8 cellular contexts compared by ENCODE assay signal in genomic region chr3:171461087-171461917, GRCh38. TPM values are rescaled to one million over a fixed set of nuclear protein-coding genes. Genes with fewer than 3 reads are reported as not detected.
DNase-seq lines count a peak whose midpoint lies in the region; ATAC-seq, FAIRE-seq and TF ChIP-seq lines count a peak whose summit lies in the region.

No MANE protein-coding gene starts in this region.

- peak overlapping the region; percentile 5; the same call in 1 of the 2 replicates for H2BK5ac ChIP-seq in H1 (ENCODE audit: low read depth, low read length)

- H3K4me1 ChIP-seq in GM23248 (ENCODE audit: insufficient read depth) = no peaks in the 10 kb centered on the region
- H3K4me1 ChIP-seq in KMS-11 (ENCODE audit: low read depth, poor library complexity, severe bottlenecking) = peaks cover 9% of the 10 kb centered on the region
- H3K4me1 ChIP-seq in H1 (replicated peaks in 1 of 4; ENCODE audit: control insufficient read depth in 3 of 4, insufficient read depth in 4 of 4, low read length in 3 of 4) = peaks cover 8 to 19% (median 14%) of the 10 kb centered on the region in 4 experiments; a peak in 6 of 7 replicates
- H3K4me1 ChIP-seq in upper lobe of right lung = peaks cover 14% of the 10 kb centered on the region

- TF ChIP-seq CTCF in GM13977 (IDR thresholded peaks at IDR 0.05; ENCODE audit: extremely low read depth, insufficient read depth, missing control alignments) (no peak), KMS-11 (conservative IDR thresholded peaks at IDR 0.05; ENCODE audit: low read depth, low read length) (no peak), WERI-Rb-1 (IDR thresholded peaks at IDR 0.05; ENCODE audit: low read depth, low read length) (no peak), H1 (IDR thresholded peaks at IDR 0.05; ENCODE audit: control extremely low read depth in 1 of 3, insufficient read depth in 1 of 3, low read depth in 1 of 3, low read length in 3 of 3) (no peak), upper lobe of right lung (IDR thresholded peaks at IDR 0.05) (no peak)

- DNase-seq in GM13977 (ENCODE audit: low spot score) (peak; percentile 43), GM23248 (peak; percentile 49), WERI-Rb-1 (no peak), H1 (ENCODE audit: low read depth in 1 of 2, low spot score in 2 of 2) (peak in 1 of 2 experiments; percentile 75), mucosa of gallbladder (ENCODE audit: low spot score) (peak; percentile 53), upper lobe of right lung (no peak)
- no peak for DNase-seq in activated CD8-positive, alpha-beta memory T cell treated with anti-CD3 and anti-CD28 coated beads, Interleukin-2, amount 50 U/mL, for 48 hours

- H2BK120ac ChIP-seq in H1 (replicated peaks; ENCODE audit: low read depth, low read length) = peak overlapping the region; percentile 5

- intact Hi-C loops in upper lobe of right lung (cut with DNase I) = no loop called here

- POLR2A ChIA-PET in H1 (lab: Charles Lee; ENCODE audit: partially characterized antibody) = interaction anchor here (1.0 to 2.5 kb wide), 9 partner anchors 20 to 304 kb away, joined by 3 to 9 read pairs (median 4); no protein-coding TSS in a partner anchor

- H3K27ac ChIP-seq in GM23248 (no peak overlapping the region), KMS-11 (no peak overlapping the region), WERI-Rb-1 (peak overlapping the region; percentile 56), H1 (ENCODE audit: low read depth, low read length) (peak overlapping the region; percentile 13; the same call in 1 of the 2 replicates), upper lobe of right lung (peak overlapping the region; percentile 38)

- 0 out of 2 replicates have a peak overlapping the region, but pooled peaks have one; percentile 7 for H4K8ac ChIP-seq in H1 (ENCODE audit: extremely low read depth, insufficient read depth, low read length)

- H3K9me2 ChIP-seq in GM23248 (ENCODE audit: insufficient read depth) = no peaks in the 10 kb centered on the region

- H3K9ac ChIP-seq in GM23248 (peak overlapping the region; percentile 33), KMS-11 (peak overlapping the region; percentile 40; the same call in 1 of the 2 replicates), H1 (replicated peaks in 1 of 4; ENCODE audit: extremely low read depth in 1 of 4, low read depth in 3 of 4, low read length in 3 of 4) (peak overlapping the region; percentile 70 to 83 (median 72))

- no peaks in the 10 kb centered on the region for H3K79me1 ChIP-seq in H1 (ENCODE audit: low read depth, low read length)

- no peak overlapping the region for H2BK20ac ChIP-seq in H1 (ENCODE audit: low read length)

- no peaks in the 10 kb centered on the region for H3K79me2 ChIP-seq in GM23248 (ENCODE audit: insufficient read depth)
- no peaks in the 10 kb centered on the region for H3K79me2 ChIP-seq in KMS-11 (ENCODE audit: insufficient read depth, low read depth)
- H3K79me2 ChIP-seq in H1 (ENCODE audit: control insufficient read depth in 1 of 2, insufficient read depth in 2 of 2, low read length in 2 of 2) = peaks cover 0 to 26% of the 10 kb centered on the region in 2 experiments; a peak in 3 of 4 replicates

- H2AK5ac ChIP-seq in H1 (ENCODE audit: low read depth, low read length) = no peak overlapping the region

- H2AFZ ChIP-seq in GM23248 = peak overlapping the region; percentile 91
- H2AFZ ChIP-seq in KMS-11 (ENCODE audit: low read depth) = peak overlapping the region; percentile 100
- H2AFZ ChIP-seq in H1 (ENCODE audit: low read length) = peak overlapping the region; percentile 61; the same call in 1 of the 2 replicates

- peak overlapping the region; percentile 84 for H3K4me3 ChIP-seq in GM23248
- peak overlapping the region; percentile 86 for H3K4me3 ChIP-seq in KMS-11 (IDR thresholded peaks at IDR 0.05; ENCODE audit: insufficient read depth, low read depth, low read length)
- H3K4me3 ChIP-seq in WERI-Rb-1 (ENCODE audit: low read depth, low read length) = peak overlapping the region; percentile 93
- peak overlapping the region; percentile 64 to 85 (median 80) for H3K4me3 ChIP-seq in H1 (ENCODE audit: extremely low read depth in 1 of 4, insufficient read depth in 2 of 4, low read depth in 3 of 4, low read length in 4 of 4)
- peak overlapping the region; percentile 78 for H3K4me3 ChIP-seq in upper lobe of right lung

- no peak for TF ChIP-seq EP300 in H1 (IDR thresholded peaks at IDR 0.05; ENCODE audit: borderline replicate concordance in 1 of 2, low read depth in 2 of 2, low read length in 2 of 2)

- H3K18ac ChIP-seq in H1 (ENCODE audit: extremely low read depth, low read length) = 0 out of 2 replicates have a peak overlapping the region, but pooled peaks have one; percentile 42

- no peak overlapping the region; the same call in 1 of the 2 replicates for H2BK15ac ChIP-seq in H1 (ENCODE audit: low read length)

- H4K20me1 ChIP-seq in GM23248 (ENCODE audit: insufficient read depth) (no peaks in the 10 kb centered on the region), KMS-11 (ENCODE audit: insufficient read depth) (no peaks in the 10 kb centered on the region), H1 (replicated peaks in 1 of 2; ENCODE audit: control insufficient read depth in 1 of 2, insufficient read depth in 2 of 2, low read length in 2 of 2) (no peaks in the 10 kb centered on the region)

- H2BK12ac ChIP-seq in H1 (ENCODE audit: low read depth, low read length) = peak overlapping the region; percentile 64; the same call in 1 of the 2 replicates

- peak; percentile 49 for ATAC-seq in upper lobe of right lung

- no peak overlapping the region for H3K4ac ChIP-seq in H1 (replicated peaks; ENCODE audit: insufficient read length, low read depth, low read length)

- peak in 1 of 2 experiments; percentile 55; a peak in 2 of 3 replicates for TF ChIP-seq POLR2A in H1 (IDR thresholded peaks at IDR 0.05; ENCODE audit: control extremely low read depth in 1 of 2, low read depth in 2 of 2, low read length in 2 of 2)

- FAIRE-seq in H1 (lab: Jason Lieb, UNC) = no peak

- H3K14ac ChIP-seq in H1 (ENCODE audit: insufficient read length) = no peak overlapping the region

- WGBS in GM23248 (ENCODE audit: low coverage in 1 of 2, low lambda C conversion rate in 2 of 2, missing lambda C conversion rate in 2 of 2), 2 experiments = 8% methylated on average over 22 of the region's 22 CpGs
- 4% methylated on average over 22 of the region's 22 CpGs; no CpG with 5 or more reads in 1 of the 2 experiments for WGBS in H1 (ENCODE audit: extremely low coverage in 1 of 2, insufficient coverage in 1 of 2, insufficient read length in 1 of 2, insufficient replicate concordance in 2 of 2, low coverage in 1 of 2, low lambda C conversion rate in 2 of 2, missing lambda C conversion rate in 1 of 2), 2 experiments

- H3K27me3 ChIP-seq in GM23248 (replicated peaks; ENCODE audit: insufficient read depth) = peaks cover 6% of the 10 kb centered on the region; the same call in 1 of the 2 replicates
- H3K27me3 ChIP-seq in KMS-11 (ENCODE audit: insufficient read depth, low read depth) = no peaks in the 10 kb centered on the region
- no peaks in the 10 kb centered on the region for H3K27me3 ChIP-seq in WERI-Rb-1 (ENCODE audit: insufficient read depth, low read depth, severe bottlenecking)
- peaks cover 0 to 12% (median 6%) of the 10 kb centered on the region in 4 experiments; a peak in 4 of 7 replicates for H3K27me3 ChIP-seq in H1 (replicated peaks in 1 of 4; ENCODE audit: control insufficient read depth in 3 of 4, extremely low read depth in 1 of 4, insufficient read depth in 3 of 4, low read length in 3 of 4)
- H3K27me3 ChIP-seq in upper lobe of right lung = no peaks in the 10 kb centered on the region

- H3K23me2 ChIP-seq in H1 (ENCODE audit: low read depth, low read length) = peaks cover 22% of the 10 kb centered on the region

- in situ Hi-C loops in GM13977 (cut with MboI; ENCODE audit: low pct_unique_long_range_greater_than_20kb, low sequenced_read_pairs, unreplicated experiment) (no loop called here), GM23248 (cut with MboI) (no loop called here)

- H3K36me3 ChIP-seq in GM23248 (ENCODE audit: low read depth) (no peaks in the 10 kb centered on the region), KMS-11 (ENCODE audit: insufficient read depth) (no peaks in the 10 kb centered on the region), WERI-Rb-1 (no peaks in the 10 kb centered on the region; the same call in 1 of the 2 replicates), H1 (ENCODE audit: control insufficient read depth in 2 of 4, insufficient read depth in 4 of 4, low read length in 3 of 4) (no peaks in the 10 kb centered on the region), upper lobe of right lung (no peaks in the 10 kb centered on the region)

- no peak for TF ChIP-seq RAD21 in H1 (IDR thresholded peaks at IDR 0.05 in 1 of 2, conservative IDR thresholded peaks at IDR 0.05 in 1 of 2; ENCODE audit: low read depth in 2 of 2, low read length in 2 of 2)

- no peaks in the 10 kb centered on the region for H3F3A ChIP-seq in GM23248 (ENCODE audit: insufficient read depth)

- H3K9me3 ChIP-seq in GM23248 (ENCODE audit: low read depth) (no peaks in the 10 kb centered on the region), WERI-Rb-1 (ENCODE audit: severe bottlenecking) (no peaks in the 10 kb centered on the region), H1 (ENCODE audit: insufficient read depth in 2 of 2, low read depth in 1 of 2, low read length in 1 of 2) (no peaks in the 10 kb centered on the region), upper lobe of right lung (no peaks in the 10 kb centered on the region)

- H3K4me2 ChIP-seq in GM23248 (ENCODE audit: unreplicated experiment) (peak overlapping the region; percentile 88), KMS-11 (peak overlapping the region; percentile 86), H1 (ENCODE audit: insufficient read depth in 1 of 2, low read depth in 2 of 2, low read length in 2 of 2) (peak overlapping the region; percentile 86 to 91)

- H3K23ac ChIP-seq in H1 (ENCODE audit: insufficient read length) = no peak overlapping the region

- H3K56ac ChIP-seq in H1 (replicated peaks; ENCODE audit: insufficient read length, low read depth, low read length) = no peak overlapping the region

- CTCF ChIA-PET in H1 (lab: Charles Lee; ENCODE audit: partially characterized antibody) = interaction anchor here (0.6 to 2.7 kb wide), 11 partner anchors 8 to 412 kb away, joined by 3 to 8 read pairs (median 3); no protein-coding TSS in a partner anchor

- no peak overlapping the region for H4K91ac ChIP-seq in H1 (replicated peaks; ENCODE audit: insufficient read length, low read length)

- H4K5ac ChIP-seq in H1 (ENCODE audit: insufficient read length, low read depth, low read length) = no peak overlapping the region

RNA-seq across cellular contexts. Expression of gene TNIK, which starts 1.1 kb away (rescaled TPM):
- 1.0 and 2.3 TPM in 2 replicates for total RNA-seq in GM23248 (2014; rRNA removed; shearing (Covaris generic))
- polyA plus RNA-seq in GM23248 (2016; fragmentation: Nextera tagmentation; extraction: Ambion mirVana) (0.80 and 1.4 TPM in 2 replicates), H1 (2011; rRNA removed) (7.4 and 8.0 TPM in 2 replicates)
- 42.0 and 46.8 TPM in 2 replicates for total RNA-seq in H1 (2021; fragmentation: NEBNext Ultra II Directional; extraction: Animal tissue kit (Norgen Biotek cat#: 25700))
- polyA plus RNA-seq in H1 (2011; cell fraction: cytosol; rRNA removed) = 10.7 TPM
- 18.1 TPM for polyA plus RNA-seq in H1 (2011; cell fraction: nucleus; rRNA removed)
- 16.8 to 23.1 TPM (median 21.9 TPM) in 4 replicates for polyA plus RNA-seq in H1 (2012, experiment 1 of 2)
- 3.9 TPM for polyA plus RNA-seq in H1 (2012, experiment 2 of 2)
- polyA plus RNA-seq in H1 (2013, experiment 1 of 2) = 29.1 TPM
- polyA plus RNA-seq in H1 (2013, experiment 2 of 2) = 27.4 TPM
- 19.4 and 27.7 TPM in 2 replicates for polyA minus RNA-seq in H1 (2011; rRNA and poly(A)+ RNA removed)
- polyA minus RNA-seq in H1 (2011; cell fraction: cytosol; rRNA and poly(A)+ RNA removed) = 15.3 TPM
- 39.4 TPM for polyA minus RNA-seq in H1 (2011; cell fraction: nucleus; rRNA and poly(A)+ RNA removed)
- total RNA-seq in mucosa of gallbladder (33.9 TPM), upper lobe of right lung (35.3 TPM)

Comparison
In these comparisons a context has a peak if more than half of its experiments do, and no peak if none do; other contexts are left out.
1. DNase-seq: peak in GM13977 (single experiment), GM23248 (single experiment) and mucosa of gallbladder (single experiment); none in WERI-Rb-1 (single experiment), upper lobe of right lung (single experiment) and activated CD8-positive, alpha-beta memory T cell treated with anti-CD3 and anti-CD28 coated beads, Interleukin-2, amount 50 U/mL, for 48 hours (single experiment).
2. H3K27ac ChIP-seq: peak in WERI-Rb-1 (single experiment), H1 (single experiment) and upper lobe of right lung (single experiment); none in GM23248 (single experiment) and KMS-11 (single experiment).
3. RNA of gene TNIK, which starts 1.1 kb away (total RNA-seq): 42.0 to 46.8 TPM in H1, 35.3 TPM in upper lobe of right lung (single experiment) and 33.9 TPM in mucosa of gallbladder (single experiment); 1.0 to 2.3 TPM in GM23248; every median in the first group is over 10 times any median in the second.
4. Peak in every context shown above with its lines, with median percentiles within 50 percentile points of each other: H2AFZ ChIP-seq, H3K4me2 ChIP-seq, H3K4me3 ChIP-seq and H3K9ac ChIP-seq.